8 cellular contexts compared by ENCODE assay signal in the genomic region with DNA sequence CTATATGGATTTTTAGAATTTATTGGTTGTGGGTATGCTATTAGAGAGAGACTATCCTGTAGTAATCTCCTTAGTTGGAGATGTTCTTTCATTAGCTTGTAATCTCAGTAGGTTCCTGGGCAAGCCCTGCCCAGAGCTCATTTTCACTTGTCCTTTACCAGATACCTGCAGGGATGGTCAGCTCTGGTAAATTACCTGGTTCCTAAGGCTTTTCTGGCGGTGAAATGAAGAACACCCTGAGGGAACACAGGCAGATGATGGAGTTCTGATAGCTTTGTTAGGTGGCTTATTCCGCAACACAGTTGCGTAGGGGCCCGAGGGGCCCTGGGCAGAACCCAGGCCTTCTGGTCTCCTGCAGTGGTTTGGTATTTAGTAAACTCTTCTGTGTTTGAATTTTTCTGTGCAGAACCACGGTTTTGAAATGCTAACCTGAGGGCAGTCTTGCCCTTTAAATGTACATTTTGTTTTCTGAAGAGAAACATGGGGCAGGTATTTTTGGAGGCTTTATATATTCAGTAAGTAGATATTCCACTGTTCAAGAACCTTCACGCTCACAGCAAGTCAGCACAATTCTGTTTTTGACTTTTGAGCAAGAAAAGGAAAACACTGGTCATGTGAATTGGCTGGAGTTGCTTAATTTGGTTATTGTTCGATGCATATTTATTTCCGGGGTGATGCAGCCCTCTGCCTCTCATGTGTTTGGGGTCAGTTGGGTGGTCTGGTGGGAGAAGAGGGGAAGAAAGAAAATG. TPM values are rescaled to one million over a fixed set of nuclear protein-coding genes. Genes with fewer than 3 reads are reported as not detected.
DNase-seq lines count a peak whose midpoint lies in the region; ATAC-seq, FAIRE-seq and TF ChIP-seq lines count a peak whose summit lies in the region.

No MANE protein-coding gene starts in this region.

- no peaks in the 10 kb centered on the region for H3K9me2 ChIP-seq in Karpas-422 (replicated peaks; ENCODE audit: insufficient read depth, low read length)

- peak overlapping the region; percentile 64 for H3K4me2 ChIP-seq in Karpas-422 (ENCODE audit: low read depth, low read length, poor library complexity, severe bottlenecking)

- WGBS in psoas muscle, 3 donors: 58 to 83% (median 65%) methylated on average over 8 of the region's 8 CpGs

- peaks cover 5% of the 10 kb centered on the region; the same call in 1 of the 2 replicates for H3K79me2 ChIP-seq in Karpas-422 (ENCODE audit: low read length)

- H3K27ac ChIP-seq in Karpas-422 (ENCODE audit: low read length) (peak overlapping the region; percentile 71), epithelial cell of prostate (peak overlapping the region; percentile 3), psoas muscle (peak overlapping the region; percentile 61)

- H3K4me1 ChIP-seq in Karpas-422 (ENCODE audit: low read length) (peaks cover 25% of the 10 kb centered on the region), psoas muscle (peaks cover 17% of the 10 kb centered on the region)

- H3K36me3 ChIP-seq in Karpas-422 (ENCODE audit: insufficient read depth, low read length): no peaks in the 10 kb centered on the region
- H3K36me3 ChIP-seq in psoas muscle (ENCODE audit: insufficient read depth in 1 of 2, low read depth in 1 of 2): peaks cover 3 to 63% of the 10 kb centered on the region in 2 donors

- peak overlapping the region; percentile 23 for H2AFZ ChIP-seq in Karpas-422 (ENCODE audit: low read length)

- FAIRE-seq in RCC 7860 (lab: Jason Lieb, UNC): no peak

- intact Hi-C loops in psoas muscle (cut with DNase I): no loop called here

- ATAC-seq in GM18909 (IDR thresholded peaks at IDR 0.05; ENCODE audit: poor library complexity, unreplicated experiment): peak; percentile 20
- peak in 1 of 4 donors; percentile 14 for ATAC-seq in psoas muscle
- ATAC-seq in GM19328 (IDR thresholded peaks at IDR 0.05; ENCODE audit: unreplicated experiment): no peak
- ATAC-seq in SK-N-SH treated with all-trans-retinoic acid at 6 μM for 48 hours: no peak

- H3K4me3 ChIP-seq in Karpas-422 (ENCODE audit: low read length) (peak overlapping the region; percentile 33; the same call in 1 of the 2 replicates), psoas muscle (no peak overlapping the region)

- TF ChIP-seq CTCF in psoas muscle (IDR thresholded peaks at IDR 0.05): no peak

- H4K20me1 ChIP-seq in Karpas-422 (ENCODE audit: insufficient read depth, low read depth, low read length): no peaks in the 10 kb centered on the region

- no peak for DNase-seq in Karpas-422
- no peak for DNase-seq in epithelial cell of prostate (ENCODE audit: low read depth, low spot score)
- DNase-seq in psoas muscle: no peak
- DNase-seq in RCC 7860 (ENCODE audit: low spot score): no peak
- no peak for DNase-seq in NCI-H226

- no peaks in the 10 kb centered on the region for H3K27me3 ChIP-seq in Karpas-422 (ENCODE audit: low read length)
- no peaks in the 10 kb centered on the region for H3K27me3 ChIP-seq in psoas muscle (ENCODE audit: insufficient read depth in 3 of 3, low read length in 2 of 3)

- no peaks in the 10 kb centered on the region for H3K9me3 ChIP-seq in Karpas-422 (ENCODE audit: low read length)
- H3K9me3 ChIP-seq in psoas muscle: no peaks in the 10 kb centered on the region

- peak overlapping the region; percentile 29 for H3K9ac ChIP-seq in Karpas-422 (ENCODE audit: low read length)

TF ChIP-seq in SK-N-SH treated with all-trans-retinoic acid at 6 μM for 48 hours, 23 proteins besides CTCF, POLR2A, EP300 and RAD21 (continues in another document):
- TF ChIP-seq ARNTL (CRISPR knock-in tag; IDR thresholded peaks at IDR 0.05; ENCODE audit: borderline replicate concordance, low read depth): no peak
- no peak for TF ChIP-seq TOX (CRISPR knock-in tag; IDR thresholded peaks at IDR 0.05; ENCODE audit: borderline replicate concordance)
- TF ChIP-seq OSR1 (CRISPR knock-in tag; IDR thresholded peaks at IDR 0.05): no peak
- TF ChIP-seq, protein P1, sequence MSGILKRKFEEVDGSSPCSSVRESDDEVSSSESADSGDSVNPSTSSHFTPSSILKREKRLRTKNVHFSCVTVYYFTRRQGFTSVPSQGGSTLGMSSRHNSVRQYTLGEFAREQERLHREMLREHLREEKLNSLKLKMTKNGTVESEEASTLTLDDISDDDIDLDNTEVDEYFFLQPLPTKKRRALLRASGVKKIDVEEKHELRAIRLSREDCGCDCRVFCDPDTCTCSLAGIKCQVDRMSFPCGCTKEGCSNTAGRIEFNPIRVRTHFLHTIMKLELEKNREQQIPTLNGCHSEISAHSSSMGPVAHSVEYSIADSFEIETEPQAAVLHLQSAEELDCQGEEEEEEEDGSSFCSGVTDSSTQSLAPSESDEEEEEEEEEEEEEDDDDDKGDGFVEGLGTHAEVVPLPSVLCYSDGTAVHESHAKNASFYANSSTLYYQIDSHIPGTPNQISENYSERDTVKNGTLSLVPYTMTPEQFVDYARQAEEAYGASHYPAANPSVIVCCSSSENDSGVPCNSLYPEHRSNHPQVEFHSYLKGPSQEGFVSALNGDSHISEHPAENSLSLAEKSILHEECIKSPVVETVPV (CRISPR knock-in tag; IDR thresholded peaks at IDR 0.05): no peak
- no peak for TF ChIP-seq ZFP3 (CRISPR knock-in tag; IDR thresholded peaks at IDR 0.05)
- no peak for TF ChIP-seq BACH2 (CRISPR knock-in tag; IDR thresholded peaks at IDR 0.05; ENCODE audit: borderline replicate concordance)
- TF ChIP-seq, protein P2, sequence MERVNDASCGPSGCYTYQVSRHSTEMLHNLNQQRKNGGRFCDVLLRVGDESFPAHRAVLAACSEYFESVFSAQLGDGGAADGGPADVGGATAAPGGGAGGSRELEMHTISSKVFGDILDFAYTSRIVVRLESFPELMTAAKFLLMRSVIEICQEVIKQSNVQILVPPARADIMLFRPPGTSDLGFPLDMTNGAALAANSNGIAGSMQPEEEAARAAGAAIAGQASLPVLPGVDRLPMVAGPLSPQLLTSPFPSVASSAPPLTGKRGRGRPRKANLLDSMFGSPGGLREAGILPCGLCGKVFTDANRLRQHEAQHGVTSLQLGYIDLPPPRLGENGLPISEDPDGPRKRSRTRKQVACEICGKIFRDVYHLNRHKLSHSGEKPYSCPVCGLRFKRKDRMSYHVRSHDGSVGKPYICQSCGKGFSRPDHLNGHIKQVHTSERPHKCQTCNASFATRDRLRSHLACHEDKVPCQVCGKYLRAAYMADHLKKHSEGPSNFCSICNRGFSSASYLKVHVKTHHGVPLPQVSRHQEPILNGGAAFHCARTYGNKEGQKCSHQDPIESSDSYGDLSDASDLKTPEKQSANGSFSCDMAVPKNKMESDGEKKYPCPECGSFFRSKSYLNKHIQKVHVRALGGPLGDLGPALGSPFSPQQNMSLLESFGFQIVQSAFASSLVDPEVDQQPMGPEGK (CRISPR knock-in tag; IDR thresholded peaks at IDR 0.05; ENCODE audit: borderline replicate concordance): no peak
- TF ChIP-seq, protein P3, sequence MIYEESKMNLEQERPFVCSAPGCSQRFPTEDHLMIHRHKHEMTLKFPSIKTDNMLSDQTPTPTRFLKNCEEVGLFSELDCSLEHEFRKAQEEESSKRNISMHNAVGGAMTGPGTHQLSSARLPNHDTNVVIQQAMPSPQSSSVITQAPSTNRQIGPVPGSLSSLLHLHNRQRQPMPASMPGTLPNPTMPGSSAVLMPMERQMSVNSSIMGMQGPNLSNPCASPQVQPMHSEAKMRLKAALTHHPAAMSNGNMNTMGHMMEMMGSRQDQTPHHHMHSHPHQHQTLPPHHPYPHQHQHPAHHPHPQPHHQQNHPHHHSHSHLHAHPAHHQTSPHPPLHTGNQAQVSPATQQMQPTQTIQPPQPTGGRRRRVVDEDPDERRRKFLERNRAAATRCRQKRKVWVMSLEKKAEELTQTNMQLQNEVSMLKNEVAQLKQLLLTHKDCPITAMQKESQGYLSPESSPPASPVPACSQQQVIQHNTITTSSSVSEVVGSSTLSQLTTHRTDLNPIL (CRISPR knock-in tag; IDR thresholded peaks at IDR 0.05; ENCODE audit: low read depth): no peak
- TF ChIP-seq, protein P4, sequence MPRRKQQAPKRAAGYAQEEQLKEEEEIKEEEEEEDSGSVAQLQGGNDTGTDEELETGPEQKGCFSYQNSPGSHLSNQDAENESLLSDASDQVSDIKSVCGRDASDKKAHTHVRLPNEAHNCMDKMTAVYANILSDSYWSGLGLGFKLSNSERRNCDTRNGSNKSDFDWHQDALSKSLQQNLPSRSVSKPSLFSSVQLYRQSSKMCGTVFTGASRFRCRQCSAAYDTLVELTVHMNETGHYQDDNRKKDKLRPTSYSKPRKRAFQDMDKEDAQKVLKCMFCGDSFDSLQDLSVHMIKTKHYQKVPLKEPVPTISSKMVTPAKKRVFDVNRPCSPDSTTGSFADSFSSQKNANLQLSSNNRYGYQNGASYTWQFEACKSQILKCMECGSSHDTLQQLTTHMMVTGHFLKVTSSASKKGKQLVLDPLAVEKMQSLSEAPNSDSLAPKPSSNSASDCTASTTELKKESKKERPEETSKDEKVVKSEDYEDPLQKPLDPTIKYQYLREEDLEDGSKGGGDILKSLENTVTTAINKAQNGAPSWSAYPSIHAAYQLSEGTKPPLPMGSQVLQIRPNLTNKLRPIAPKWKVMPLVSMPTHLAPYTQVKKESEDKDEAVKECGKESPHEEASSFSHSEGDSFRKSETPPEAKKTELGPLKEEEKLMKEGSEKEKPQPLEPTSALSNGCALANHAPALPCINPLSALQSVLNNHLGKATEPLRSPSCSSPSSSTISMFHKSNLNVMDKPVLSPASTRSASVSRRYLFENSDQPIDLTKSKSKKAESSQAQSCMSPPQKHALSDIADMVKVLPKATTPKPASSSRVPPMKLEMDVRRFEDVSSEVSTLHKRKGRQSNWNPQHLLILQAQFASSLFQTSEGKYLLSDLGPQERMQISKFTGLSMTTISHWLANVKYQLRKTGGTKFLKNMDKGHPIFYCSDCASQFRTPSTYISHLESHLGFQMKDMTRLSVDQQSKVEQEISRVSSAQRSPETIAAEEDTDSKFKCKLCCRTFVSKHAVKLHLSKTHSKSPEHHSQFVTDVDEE (CRISPR knock-in tag; IDR thresholded peaks at IDR 0.05): no peak
- TF ChIP-seq, protein P5, sequence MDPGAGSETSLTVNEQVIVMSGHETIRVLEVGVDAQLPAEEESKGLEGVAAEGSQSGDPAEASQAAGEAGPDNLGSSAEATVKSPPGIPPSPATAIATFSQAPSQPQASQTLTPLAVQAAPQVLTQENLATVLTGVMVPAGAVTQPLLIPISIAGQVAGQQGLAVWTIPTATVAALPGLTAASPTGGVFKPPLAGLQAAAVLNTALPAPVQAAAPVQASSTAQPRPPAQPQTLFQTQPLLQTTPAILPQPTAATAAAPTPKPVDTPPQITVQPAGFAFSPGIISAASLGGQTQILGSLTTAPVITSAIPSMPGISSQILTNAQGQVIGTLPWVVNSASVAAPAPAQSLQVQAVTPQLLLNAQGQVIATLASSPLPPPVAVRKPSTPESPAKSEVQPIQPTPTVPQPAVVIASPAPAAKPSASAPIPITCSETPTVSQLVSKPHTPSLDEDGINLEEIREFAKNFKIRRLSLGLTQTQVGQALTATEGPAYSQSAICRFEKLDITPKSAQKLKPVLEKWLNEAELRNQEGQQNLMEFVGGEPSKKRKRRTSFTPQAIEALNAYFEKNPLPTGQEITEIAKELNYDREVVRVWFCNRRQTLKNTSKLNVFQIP (CRISPR knock-in tag; IDR thresholded peaks at IDR 0.05; ENCODE audit: borderline replicate concordance, low read depth): no peak

RNA-seq across cellular contexts. Expression of a gene that starts 22.4 kb away (rescaled TPM):
- total RNA-seq in Karpas-422 (2014; rRNA removed; shearing (Covaris generic); ENCODE audit: low replicate concordance): 20.3 and 34.9 TPM in 2 replicates
- total RNA-seq in psoas muscle: 100 to 1,000 TPM in 1 of 4 donors, 10 to 100 TPM in 3; 68.8 to 105 (median 84.7) TPM
- 10 to 100 TPM; 13.6 to 41.9 (median 22.7) TPM for polyA plus RNA-seq in psoas muscle

Comparison
In these comparisons a context has a peak if more than half of its experiments do, and no peak if none do; other contexts are left out.
1. H3K27ac ChIP-seq: peak in every context shown above with its lines; median percentile 71 in Karpas-422; 61 in psoas muscle; 3 in epithelial cell of prostate.